In genomic region chr1:4665456-4665855, GRCh38 we compare ENCODE assay signal across 32 cellular contexts.
"Had no signal": no experiment of that assay in that cellular context is flagged by ENCODE, and none has a peak within 500 bp of the region (broad histone marks: within the 10 kb centered on the region; RNA-seq: fewer than 3 reads in every experiment).

No MANE protein-coding gene starts in this region.

- H3K27ac ChIP-seq: body of pancreas, PC-9, RWPE1, VCaP had no signal

- ATAC-seq: activated T-cell treated with anti-CD3 and anti-CD28 coated beads, Interleukin-2, amount 50 U/mL, for 4 hours; body of pancreas; K562 had no signal

- H3K27me3 ChIP-seq: body of pancreas had no signal

- DNase-seq: activated B cell treated with CpG ODN at 0.5 μM for 24 hours; activated CD4-positive, alpha-beta memory T cell treated with anti-CD3 and anti-CD28 coated beads for 36 hours; activated CD4-positive, alpha-beta T cell treated with anti-CD3 and anti-CD28 coated beads for 4 hours; activated CD4-positive, alpha-beta T cell treated with anti-CD3 and anti-CD28 coated beads, Interleukin-2, amount 50 U/mL, for 1 hour; activated CD4-positive, CD25-positive, alpha-beta regulatory T cell treated with anti-CD3 and anti-CD28 coated beads, Interleukin-2, amount 50 U/mL, for 72 hours; activated CD8-positive, alpha-beta memory T cell treated with anti-CD3 and anti-CD28 coated beads, Interleukin-2, amount 50 U/mL, for 4 hours; activated naive CD4-positive, alpha-beta T cell treated with anti-CD3 and anti-CD28 coated beads, Interleukin-2, amount 50 U/mL, for 16 hours; activated naive CD8-positive, alpha-beta T cell treated with anti-CD3 and anti-CD28 coated beads, Interleukin-2, amount 10 ng/mL, durations not matched to agents 7 days and 5 days; activated T-cell treated with anti-CD3 and anti-CD28 coated beads for 4 hours; activated T-cell treated with anti-CD3 and anti-CD28 coated beads, Interleukin-2, amount 50 U/mL, for 4 hours; amygdala; body of pancreas; cerebellar nuclear complex; NCI-H1092 treated with DMSO at 0.1 percent for 48 hours; NCI-H1417; NCI-H146; NCI-H187; NCI-H2029 treated with DMSO at 0.1 percent for 48 hours; NCI-H2107; NCI-H345; NCI-H526; NCI-H748 treated with DMSO at 0.1 percent for 48 hours; NK-92 treated with Interleukin-12 subunit alpha and Interleukin-12 subunit beta, amount 100 ng/mL, for 24 hours; PC-9; Right ventricle myocardium superior; SW 1271; T-helper 1 cell; T-helper 2 cell; T-helper 9 cell had no signal

- H3K4me3 ChIP-seq: body of pancreas, K562, PC-9 had no signal
